8 cellular contexts compared by ENCODE assay signal in genomic region chr1:169106095-169106920, GRCh38. TPM values are rescaled to one million over a fixed set of nuclear protein-coding genes. Genes with fewer than 3 reads are reported as not detected.
DNase-seq lines count a peak whose midpoint lies in the region; ATAC-seq and TF ChIP-seq lines count a peak whose summit lies in the region.

Gene ATP1B1, plus strand, starts transcription at chr1:169106690. Its CDS starts 140 bp downstream, at chr1:169106830.

- H3K79me1 ChIP-seq in trophoblast cell (ENCODE audit: low read length): peaks cover 41% of the 10 kb centered on the region

- in situ Hi-C loops in transverse colon (cut with MboI; ENCODE audit: low pct_ligation_motif_present in 1 of 4, low pct_unique_long_range_greater_than_20kb in 1 of 4, low sequenced_read_pairs in 3 of 4): loop anchor here in 2 of 4 donors (25.0 kb wide), 3 partner anchors 231 to 644 kb away; no protein-coding TSS in a partner anchor

- peak within 1 kb of the TSS; percentile 58 for H4K12ac ChIP-seq in trophoblast cell (ENCODE audit: low read depth, low read length)

- peak within 1 kb of the TSS; percentile 74 for H2BK12ac ChIP-seq in trophoblast cell (ENCODE audit: low read length)

- H3K4me3 ChIP-seq in SU-DHL-6 (ENCODE audit: insufficient read depth, low read length, poor library complexity, severe bottlenecking): peak within 1 kb of the TSS; percentile 72
- peak within 1 kb of the TSS; percentile 100 for H3K4me3 ChIP-seq in trophoblast cell (ENCODE audit: low read depth, low read length)
- peak within 1 kb of the TSS; percentile 81 to 92 (median 87) for H3K4me3 ChIP-seq in transverse colon

- peak within 1 kb of the TSS; percentile 87 for H4K8ac ChIP-seq in trophoblast cell (ENCODE audit: low read depth, low read length)

- no peak within 1 kb of the TSS for H3K27ac ChIP-seq in SU-DHL-6 (ENCODE audit: low read depth, low read length)
- H3K27ac ChIP-seq in trophoblast cell (ENCODE audit: low read depth, low read length): peak within 1 kb of the TSS; percentile 93
- peak within 1 kb of the TSS; percentile 94 to 98 (median 96) for H3K27ac ChIP-seq in transverse colon

- peak within 1 kb of the TSS; percentile 95 for H4K91ac ChIP-seq in trophoblast cell (ENCODE audit: low read depth, low read length)

- peak within 1 kb of the TSS; percentile 91 for H3K14ac ChIP-seq in trophoblast cell (ENCODE audit: low read length)

- H3K9me3 ChIP-seq in SU-DHL-6 (ENCODE audit: insufficient read depth, low read length) (no peaks in the 10 kb centered on the region), trophoblast cell (ENCODE audit: insufficient read depth, low read depth, low read length) (no peaks in the 10 kb centered on the region), transverse colon (no peaks in the 10 kb centered on the region)

- no peak within 1 kb of the TSS for H3K23ac ChIP-seq in trophoblast cell (ENCODE audit: low read length)

- H3K36me3 ChIP-seq in SU-DHL-6 (ENCODE audit: low read length) (no peaks in the 10 kb centered on the region), trophoblast cell (ENCODE audit: control insufficient read depth in 1 of 2, insufficient read depth in 2 of 2, low read length in 2 of 2) (peaks cover 2 to 5% of the 10 kb centered on the region in 2 experiments), transverse colon (no peaks in the 10 kb centered on the region)

- peak within 1 kb of the TSS; percentile 96 for H2BK5ac ChIP-seq in trophoblast cell (ENCODE audit: low read depth, low read length, poor library complexity)

- peak within 1 kb of the TSS; percentile 59 for H3K9ac ChIP-seq in SU-DHL-6 (ENCODE audit: low read length)
- H3K9ac ChIP-seq in trophoblast cell (ENCODE audit: low read length): peak within 1 kb of the TSS; percentile 88

- intact Hi-C loops in cardiac septum (cut with DNase I) (loop anchor here (2.0 to 5.0 kb wide), 4 partner anchors 269 to 499 kb away; no protein-coding TSS in a partner anchor), transverse colon (cut with DNase I; ENCODE audit: low total_unique reads) (no loop called here)

- H3K4me1 ChIP-seq in trophoblast cell (ENCODE audit: control insufficient read depth in 1 of 2, insufficient read depth in 2 of 2, low read length in 2 of 2) (peaks cover 23 to 35% of the 10 kb centered on the region in 2 experiments), transverse colon (peaks cover 2 to 59% (median 35%) of the 10 kb centered on the region in 4 donors)

- H3K9me2 ChIP-seq in SU-DHL-6 (replicated peaks; ENCODE audit: insufficient read depth, low read length): no peaks in the 10 kb centered on the region

- H3K79me2 ChIP-seq in SU-DHL-6 (ENCODE audit: insufficient read depth, low read length): no peaks in the 10 kb centered on the region
- peaks cover 28% of the 10 kb centered on the region for H3K79me2 ChIP-seq in trophoblast cell (ENCODE audit: control insufficient read depth, insufficient read depth, low read length, poor library complexity)

- no peak for TF ChIP-seq EP300 in transverse colon (IDR thresholded peaks at IDR 0.05; ENCODE audit: low read depth)

- TF ChIP-seq CTCF in GM12873 (IDR thresholded peaks at IDR 0.05; ENCODE audit: insufficient read depth, low read depth, low read length, missing control alignments): peak; percentile 35
- no peak for TF ChIP-seq CTCF in SU-DHL-6 (IDR thresholded peaks at IDR 0.05; ENCODE audit: insufficient read depth, low read length, poor library complexity, severe bottlenecking)
- peak; percentile 53 to 72 (median 58) for TF ChIP-seq CTCF in transverse colon (IDR thresholded peaks at IDR 0.05)

- peak within 1 kb of the TSS; percentile 58 for H3K4me2 ChIP-seq in SU-DHL-6 (ENCODE audit: low read depth, low read length, poor library complexity, severe bottlenecking)
- H3K4me2 ChIP-seq in trophoblast cell (ENCODE audit: low read length): peak within 1 kb of the TSS; percentile 86

- peak within 1 kb of the TSS; percentile 87 for H2BK120ac ChIP-seq in trophoblast cell (ENCODE audit: insufficient read depth, low read length, poor library complexity)

- H3K27me3 ChIP-seq in SU-DHL-6 (ENCODE audit: low read length) (no peaks in the 10 kb centered on the region), trophoblast cell (ENCODE audit: insufficient read depth, low read length) (no peaks in the 10 kb centered on the region), transverse colon (no peaks in the 10 kb centered on the region)

- TF ChIP-seq POLR2A in transverse colon (IDR thresholded peaks at IDR 0.05): peak; percentile 100

- H2AFZ ChIP-seq in SU-DHL-6 (ENCODE audit: low read depth, low read length, severe bottlenecking) (peak within 1 kb of the TSS; percentile 85), trophoblast cell (ENCODE audit: insufficient read depth, low read length, poor library complexity) (peak within 1 kb of the TSS; percentile 83)

- WGBS in trophoblast cell (ENCODE audit: extremely low coverage, insufficient coverage, insufficient read length): no CpG with 5 or more reads among the region's 100 CpGs
- WGBS in transverse colon (ENCODE audit: low coverage in 1 of 2), 2 donors: 0% methylated on average over 13 of the region's 100 CpGs; no CpG with 5 or more reads in 1 of the 2 donors

- DNase-seq in NCI-H1105 (lab: John Stamatoyannopoulos, UW) (peak; percentile 95), cardiac septum (ENCODE audit: low spot score) (peak; percentile 92), trophoblast cell (peak; percentile 77 to 91), transverse colon (peak; percentile 94)
- DNase-seq in activated naive CD8-positive, alpha-beta T cell treated with anti-CD3 and anti-CD28 coated beads, Interleukin-2, amount 50 U/mL, for 16 hours (ENCODE audit: low read depth, low spot score): peak; percentile 63

- H3F3A ChIP-seq in SU-DHL-6 (ENCODE audit: insufficient read depth): no peaks in the 10 kb centered on the region

- H2AK5ac ChIP-seq in trophoblast cell (ENCODE audit: low read length): peak within 1 kb of the TSS; percentile 41

- ATAC-seq in HG02623 (IDR thresholded peaks at IDR 0.05; ENCODE audit: unreplicated experiment): peak; percentile 89

- peak within 1 kb of the TSS; percentile 95 for H3K18ac ChIP-seq in trophoblast cell (ENCODE audit: low read length)

- H3K4ac ChIP-seq in trophoblast cell (ENCODE audit: low read depth, low read length): peak within 1 kb of the TSS; percentile 98

- no peaks in the 10 kb centered on the region for H4K20me1 ChIP-seq in SU-DHL-6 (ENCODE audit: low read depth, low read length)

RNA-seq across cellular contexts. Expression of gene ATP1B1, which starts in this region (rescaled TPM):
- total RNA-seq in cardiac septum: 256 TPM
- 250 and 251 TPM in 2 replicates for polyA plus RNA-seq in trophoblast cell (2013)
- 100 to 1,000 TPM in 3 of 4 donors, 10 to 100 TPM in 1; 82.8 to 493 (median 375) TPM for total RNA-seq in transverse colon
